32 cellular contexts compared by ENCODE assay signal in the genomic region with DNA sequence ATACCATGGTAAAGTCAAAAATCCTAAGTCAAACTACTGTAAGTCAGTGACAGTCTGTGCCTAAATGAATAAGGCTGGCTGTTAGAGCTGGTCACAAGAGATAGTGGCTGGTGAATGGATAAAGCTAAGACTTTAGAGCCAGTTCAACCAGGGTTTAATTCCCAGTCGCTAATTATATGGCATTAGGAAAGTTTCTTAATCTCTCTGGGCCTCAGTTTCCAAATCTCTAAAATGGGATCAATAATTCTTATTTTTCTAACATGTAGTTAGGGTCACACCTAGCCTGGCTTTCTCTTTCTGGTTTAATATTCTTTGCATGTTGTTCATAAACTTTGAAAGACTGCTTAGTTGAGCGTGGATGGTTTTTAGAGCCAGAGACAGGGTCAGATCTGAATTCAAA.
"Had no signal": no experiment of that assay in that cellular context is flagged by ENCODE, and none has a peak within 500 bp of the region (broad histone marks: within the 10 kb centered on the region; RNA-seq: fewer than 3 reads in every experiment).

No MANE protein-coding gene starts in this region.

- H3K27me3 ChIP-seq: adrenal gland, ascending aorta, body of pancreas, brain microvascular endothelial cell, breast epithelium, cardiac muscle cell had no signal

- H3K36me3 ChIP-seq: adrenal gland, brain microvascular endothelial cell, breast epithelium had no signal

- DNase-seq: activated effector memory CD4-positive, alpha-beta T cell treated with anti-CD3 and anti-CD28 coated beads, Interleukin-2, amount 50 U/mL, for 16 hours; activated effector memory CD4-positive, alpha-beta T cell treated with Interleukin-2 at 50 U/mL for 16 hours; activated gamma-delta T cell; activated gamma-delta T cell treated with Interleukin-2 at 50 U/mL for 16 hours; activated naive CD4-positive, alpha-beta T cell; activated naive CD4-positive, alpha-beta T cell treated with anti-CD3 and anti-CD28 coated beads for 36 hours; activated naive CD4-positive, alpha-beta T cell treated with anti-CD3 and anti-CD28 coated beads, Interleukin-2, amount 10 ng/mL, durations not matched to agents 7 days and 5 days; activated naive CD4-positive, alpha-beta T cell treated with anti-CD3 and anti-CD28 coated beads, Interleukin-2, amount 50 U/mL, for 16 hours; activated naive CD4-positive, alpha-beta T cell treated with Interleukin-2 at 50 U/mL for 16 hours; activated naive CD8-positive, alpha-beta T cell treated with anti-CD3 and anti-CD28 coated beads for 36 hours; activated naive CD8-positive, alpha-beta T cell treated with anti-CD3 and anti-CD28 coated beads, Interleukin-2, amount 10 ng/mL, durations not matched to agents 7 days and 5 days; activated naive CD8-positive, alpha-beta T cell treated with anti-CD3 and anti-CD28 coated beads, Interleukin-2, amount 50 U/mL, for 24 hours; activated T-cell treated with anti-CD3 and anti-CD28 coated beads, Interleukin-2, amount 50 U/mL, for 24 hours; activated T-cell treated with anti-CD3 and anti-CD28 coated beads, Interleukin-2, amount 50 U/mL, for 4 hours; activated T-cell treated with anti-CD3 and anti-CD28 coated beads, Interleukin-2, amount 50 U/mL, for 48 hours; activated T-cell treated with anti-CD3 and anti-CD28 coated beads, Interleukin-2, amount 50 U/mL, for 72 hours; adrenal gland; amniotic stem cell; anterior cingulate cortex; aorta; body of pancreas; brain microvascular endothelial cell; caudate nucleus; central memory CD4-positive, alpha-beta T cell; cerebellar nuclear complex had no signal

- FAIRE-seq: astrocyte, bronchial epithelial cell had no signal

- H3K4me1 ChIP-seq: adrenal gland, ascending aorta, body of pancreas, breast epithelium had no signal

- H3K4me3 ChIP-seq: adrenal gland, ascending aorta, body of pancreas, breast epithelium, cardiac muscle cell had no signal

- H3K27ac ChIP-seq: adrenal gland, ascending aorta, body of pancreas, brain microvascular endothelial cell, breast epithelium, cardiac muscle cell had no signal

- ATAC-seq: activated naive CD4-positive, alpha-beta T cell treated with anti-CD3 and anti-CD28 coated beads, Interleukin-2, amount 50 U/mL, for 72 hours; activated naive CD8-positive, alpha-beta T cell treated with anti-CD3 and anti-CD28 coated beads, Interleukin-2, amount 50 U/mL, for 24 hours; activated T-cell treated with anti-CD3 and anti-CD28 coated beads, Interleukin-2, amount 50 U/mL, for 4 hours; activated T-cell treated with anti-CD3 and anti-CD28 coated beads, Interleukin-2, amount 50 U/mL, for 72 hours; activated T-helper 17 cell treated with anti-CD3 and anti-CD28 coated beads, Interleukin-2, amount 50 U/mL, for 72 hours; body of pancreas had no signal

- H3K9me3 ChIP-seq: adrenal gland, ascending aorta, body of pancreas, breast epithelium had no signal
